ENCODE assay signal across 8 cellular contexts in the genomic region with DNA sequence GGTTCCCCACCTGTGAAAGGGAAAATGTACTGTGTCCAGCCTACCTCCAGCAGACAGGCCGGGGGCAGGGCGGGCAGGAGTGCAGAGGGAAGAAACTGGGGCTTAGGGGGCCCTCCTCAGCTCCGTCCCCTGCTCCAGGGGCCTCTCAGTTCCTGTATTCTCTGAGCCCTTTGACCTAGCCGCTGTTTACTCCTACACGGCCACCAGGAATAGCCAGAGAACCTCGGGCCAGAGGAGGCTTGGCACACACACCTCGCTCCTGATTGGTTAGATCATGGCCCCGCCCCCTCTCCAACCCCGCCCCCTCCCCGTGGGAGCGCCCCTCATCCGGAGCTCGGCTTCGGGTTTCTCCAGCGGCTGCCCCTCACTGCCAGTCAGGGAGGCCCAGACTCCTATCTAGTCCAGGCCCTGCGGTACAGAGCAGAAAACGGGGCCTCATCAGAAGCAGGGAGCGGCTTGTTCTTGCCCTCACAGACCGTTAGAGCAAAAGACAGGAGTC. TPM values are rescaled to one million over a fixed set of nuclear protein-coding genes. Genes with fewer than 3 reads are reported as not detected.
DNase-seq lines count a peak whose midpoint lies in the region; ATAC-seq and TF ChIP-seq lines count a peak whose summit lies in the region.

No MANE protein-coding gene starts in this region.

- H3K4me1 ChIP-seq in Caco-2: peaks cover 40% of the 10 kb centered on the region
- H3K4me1 ChIP-seq in adipocyte (ENCODE audit: control insufficient read depth, insufficient read depth, low read length): peaks cover 39% of the 10 kb centered on the region
- peaks cover 43% of the 10 kb centered on the region for H3K4me1 ChIP-seq in left ventricle myocardium inferior

- BruUV-seq in Caco-2 (replicated peaks; lab: Mats Ljungman, UMichigan): no TSS peak

- H3K27ac Mint-ChIP-seq in Caco-2 (ENCODE audit: unreplicated experiment): peak overlapping the region; percentile 18

- TF ChIP-seq CTCF in Caco-2 (IDR thresholded peaks at IDR 0.05; ENCODE audit: insufficient read depth in 1 of 2, low read depth in 1 of 2, low read length in 1 of 2, severe bottlenecking in 1 of 2, unreplicated experiment in 1 of 2) (no peak), left ventricle myocardium inferior (IDR thresholded peaks at IDR 0.05; ENCODE audit: borderline replicate concordance) (no peak)

- H3K27me3 ChIP-seq in Caco-2 (replicated peaks; ENCODE audit: control insufficient read depth, insufficient read depth, low read length): no peaks in the 10 kb centered on the region
- H3K27me3 ChIP-seq in adipocyte (replicated peaks; ENCODE audit: control insufficient read depth, insufficient read depth, low read length): no peaks in the 10 kb centered on the region
- H3K27me3 ChIP-seq in left ventricle myocardium inferior (ENCODE audit: low read depth): no peaks in the 10 kb centered on the region

- no peaks in the 10 kb centered on the region for H3K27me3 Mint-ChIP-seq in Caco-2 (ENCODE audit: insufficient read depth, unreplicated experiment)

- H3K27ac ChIP-seq in left ventricle myocardium inferior (replicated peaks): peak overlapping the region; percentile 95

- H3K4me3 Mint-ChIP-seq in Caco-2 (ENCODE audit: unreplicated experiment): peak overlapping the region; percentile 37

- peaks cover 11% of the 10 kb centered on the region for H3K4me1 Mint-ChIP-seq in Caco-2 (ENCODE audit: low read depth, unreplicated experiment)

- ATAC-seq in GM19351 (IDR thresholded peaks at IDR 0.05; ENCODE audit: unreplicated experiment): no peak
- no peak for ATAC-seq in HG02623 (IDR thresholded peaks at IDR 0.05; ENCODE audit: unreplicated experiment)

- H3K9me3 ChIP-seq in Caco-2: peaks cover 19% of the 10 kb centered on the region
- H3K9me3 ChIP-seq in adipocyte (ENCODE audit: control insufficient read depth, low read length): no peaks in the 10 kb centered on the region
- H3K9me3 ChIP-seq in left ventricle myocardium inferior (replicated peaks): peaks cover 19% of the 10 kb centered on the region

- H3K9ac ChIP-seq in adipocyte (ENCODE audit: low read length): peak overlapping the region; percentile 100

- CTCF ChIA-PET in Caco-2 (lab: Charles Lee): interaction anchor here (0.6 to 1.2 kb wide), 2 partner anchors 30 to 65 kb away, joined by 3 to 4 read pairs; no protein-coding TSS in a partner anchor

- peak; percentile 76 to 91 for DNase-seq in Caco-2
- peak; percentile 54 for DNase-seq in LHCN-M2 (ENCODE audit: low read depth)
- peak; percentile 91 for DNase-seq in adipocyte (ENCODE audit: low read depth)
- peak; percentile 87 for DNase-seq in left ventricle myocardium inferior
- peak; percentile 59 to 95 (median 78) for DNase-seq in posterior cingulate gyrus
- no peak for DNase-seq in DMS79 treated with DMSO at 0.1 percent for 48 hours (lab: John Stamatoyannopoulos, UW)

- POLR2A ChIA-PET in Caco-2 (lab: Charles Lee): interaction anchor here (0.6 kb wide), 2 partner anchors 102 to 110 kb away, joined by 4 to 5 read pairs; no protein-coding TSS in a partner anchor

- intact Hi-C loops in Caco-2 (cut with micrococcal nuclease; ENCODE audit: unreplicated experiment) (no loop called here), left ventricle myocardium inferior (cut with micrococcal nuclease) (no loop called here), posterior cingulate gyrus (cut with DNase I) (no loop called here)

- H3K4me3 ChIP-seq in Caco-2 (ENCODE audit: low read depth, low read length): no peak overlapping the region
- peak overlapping the region; percentile 92 for H3K4me3 ChIP-seq in adipocyte (ENCODE audit: low read length)
- peak overlapping the region; percentile 99 for H3K4me3 ChIP-seq in left ventricle myocardium inferior

- H3K9me3 Mint-ChIP-seq in Caco-2 (ENCODE audit: unreplicated experiment): peaks cover 15% of the 10 kb centered on the region

- peaks cover 23% of the 10 kb centered on the region for H3K36me3 ChIP-seq in Caco-2 (ENCODE audit: control insufficient read depth, insufficient read depth, low read length)
- peaks cover 42% of the 10 kb centered on the region for H3K36me3 ChIP-seq in adipocyte (ENCODE audit: control insufficient read depth, insufficient read depth, low read length, severe bottlenecking)
- H3K36me3 ChIP-seq in left ventricle myocardium inferior: peaks cover 39% of the 10 kb centered on the region

- H3K36me3 Mint-ChIP-seq in Caco-2 (ENCODE audit: insufficient read depth, unreplicated experiment): peaks cover 52% of the 10 kb centered on the region

RNA-seq across cellular contexts. Expression of gene ST6GALNAC6, which starts 2.2 kb away (rescaled TPM):
- 20.7 and 25.1 TPM in 2 replicates for total RNA-seq in Caco-2 (2022)
- total RNA-seq in LHCN-M2 (2014; rRNA removed): 105 and 110 TPM in 2 replicates
- 84.9 TPM for polyA plus RNA-seq in LHCN-M2 (2012)
- 48.4 TPM for total RNA-seq in left ventricle myocardium inferior

RNA-seq across cellular contexts. Expression of gene ST6GALNAC4, which starts 19.6 kb away (rescaled TPM):
- total RNA-seq in Caco-2 (2022) (12.1 and 13.2 TPM in 2 replicates), LHCN-M2 (2014; rRNA removed) (41.6 and 50.9 TPM in 2 replicates), left ventricle myocardium inferior (31.3 TPM)
- 16.3 TPM for polyA plus RNA-seq in LHCN-M2 (2012)

RNA-seq across cellular contexts. Expression of gene AK1, which starts 19.8 kb away (rescaled TPM):
- 39.2 and 41.5 TPM in 2 replicates for total RNA-seq in Caco-2 (2022)
- total RNA-seq in LHCN-M2 (2014; rRNA removed): 75.1 and 85.0 TPM in 2 replicates
- polyA plus RNA-seq in LHCN-M2 (2012): 189 TPM
- 844 TPM for total RNA-seq in left ventricle myocardium inferior

RNA-seq across cellular contexts. Expression of gene PIP5KL1, which starts 33.3 kb away (rescaled TPM):
- total RNA-seq in Caco-2 (2022): 2.3 and 3.8 TPM in 2 replicates
- total RNA-seq in LHCN-M2 (2014; rRNA removed): 2.0 and 2.6 TPM in 2 replicates
- 0.92 TPM for polyA plus RNA-seq in LHCN-M2 (2012)
- 0.85 TPM for total RNA-seq in left ventricle myocardium inferior

RNA-seq across cellular contexts. Expression of gene DPM2, which starts 40.4 kb away (rescaled TPM):
- total RNA-seq in Caco-2 (2022): 38.7 and 39.4 TPM in 2 replicates
- 29.0 and 29.5 TPM in 2 replicates for total RNA-seq in LHCN-M2 (2014; rRNA removed)
- 50.1 TPM for polyA plus RNA-seq in LHCN-M2 (2012)
- total RNA-seq in left ventricle myocardium inferior: 14.0 TPM
